Comparison of ENCODE assay signal across 8 cellular contexts in the genomic region with DNA sequence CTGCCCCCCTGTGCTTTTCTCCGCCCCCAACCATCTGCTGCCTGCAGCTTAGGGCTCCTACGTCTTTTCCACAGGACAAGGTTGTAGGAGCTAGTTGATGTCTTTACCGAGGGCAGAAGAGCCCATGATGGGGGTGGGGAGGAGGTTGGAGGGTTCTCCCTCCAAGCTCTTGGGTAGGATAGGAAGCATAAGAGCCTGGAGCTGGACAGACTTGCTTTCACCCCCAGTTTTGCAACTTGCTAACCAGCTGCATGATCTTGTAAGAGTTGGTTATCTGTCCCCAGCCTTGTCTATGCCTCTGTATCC. TPM values are rescaled to one million over a fixed set of nuclear protein-coding genes. Genes with fewer than 3 reads are reported as not detected.
DNase-seq lines count a peak whose midpoint lies in the region; ATAC-seq, FAIRE-seq and TF ChIP-seq lines count a peak whose summit lies in the region.

No MANE protein-coding gene starts in this region.

- TF ChIP-seq CTCF in cardiac muscle cell (IDR thresholded peaks at IDR 0.05; ENCODE audit: low read depth, low read length) (no peak), GM12878 (IDR thresholded peaks at IDR 0.05 in 2 of 3, conservative IDR thresholded peaks at IDR 0.05 in 1 of 3; ENCODE audit: control insufficient read depth in 2 of 3, extremely low read depth in 1 of 3, insufficient read depth in 1 of 3, low read depth in 3 of 3, low read length in 3 of 3) (no peak), lung (IDR thresholded peaks at IDR 0.05; ENCODE audit: control extremely low read depth, extremely low read depth) (no peak), upper lobe of left lung (IDR thresholded peaks at IDR 0.05) (no peak)

- peak overlapping the region; percentile 95 for H3K4me2 ChIP-seq in GM12878 (ENCODE audit: control insufficient read depth, insufficient read depth)

- no peak for TF ChIP-seq RAD21 in GM12878 (IDR thresholded peaks at IDR 0.05; ENCODE audit: insufficient read depth, low read depth, low read length)

- CTCF ChIA-PET in GM12878 (lab: Yijun Ruan, JAX), result interaction anchor here (0.8 to 1.4 kb wide), 2 partner anchors 31 to 42 kb away, joined by 3 to 5 read pairs; no protein-coding TSS in a partner anchor

- DNase-seq in cardiac muscle cell (ENCODE audit: low read depth in 1 of 2, low spot score in 1 of 2) (no peak), left cardiac atrium (no peak), GM12878 (ENCODE audit: low read depth, low spot score) (no peak), lung (ENCODE audit: low spot score) (no peak), upper lobe of left lung (no peak), SW 1271 (lab: John Stamatoyannopoulos, UW) (no peak), amniotic stem cell (lab: John Stamatoyannopoulos, UW) (no peak)

- SMC1A ChIA-PET in GM12878 (lab: Charles Lee; ENCODE audit: uncharacterized antibody, unreplicated experiment), result interaction anchor here (0.7 to 0.8 kb wide), 2 partner anchors 102 to 291 kb away, joined by 3 read pairs; no protein-coding TSS in a partner anchor

- H3K27ac ChIP-seq in cardiac muscle cell, result peak overlapping the region; percentile 86
- peak overlapping the region; percentile 73 for H3K27ac ChIP-seq in GM12878 (ENCODE audit: control insufficient read depth, insufficient read depth)
- H3K27ac ChIP-seq in lung (ENCODE audit: low read depth in 1 of 2, low read length in 1 of 2), result peak overlapping the region in 1 of 2 donors; percentile 52
- H3K27ac ChIP-seq in upper lobe of left lung, result peak overlapping the region; percentile 83 to 91 (median 86)

- ATAC-seq in left cardiac atrium, result no peak
- no peak for ATAC-seq in GM12878
- no peak for ATAC-seq in lung (ENCODE audit: insufficient read depth, low FRiP score)
- no peak for ATAC-seq in upper lobe of left lung (ENCODE audit: low FRiP score in 2 of 2)
- ATAC-seq in HG03175 (IDR thresholded peaks at IDR 0.05; ENCODE audit: unreplicated experiment), result no peak

- peaks cover 3% of the 10 kb centered on the region; the same call in 1 of the 2 replicates for H4K20me1 ChIP-seq in GM12878 (ENCODE audit: control insufficient read depth, insufficient read depth)

- in situ Hi-C loops in GM12878 (cut with MboI), result no loop called here

- RAD21 ChIA-PET in GM12878 (lab: Charles Lee; ENCODE audit: unreplicated experiment), result interaction anchor here (1.3 to 1.5 kb wide), 2 partner anchors 9 to 31 kb away, joined by 3 to 7 read pairs; no protein-coding TSS in a partner anchor

- WGBS in GM12878 (ENCODE audit: insufficient coverage, insufficient replicate concordance, low lambda C conversion rate, missing lambda C conversion rate), result 25% methylated on average over 3 of the region's 3 CpGs
- 23% methylated on average over 3 of the region's 3 CpGs for WGBS in lung, 2 donors
- WGBS in upper lobe of left lung, 2 donors, result 14 to 17% methylated on average over 2 to 3 of the region's 3 CpGs

- intact Hi-C loops in left cardiac atrium (cut with DNase I), result loop anchor here in 1 of 2 donors (5.0 kb wide), 2 partner anchors 55 to 60 kb away; a partner anchor contains a TSS
- intact Hi-C loops in GM12878 (cut with micrococcal nuclease; ENCODE audit: unreplicated experiment), result loop anchor here (2.0 kb wide), 2 partner anchors 52 to 64 kb away; a partner anchor contains a TSS

- peaks cover 27% of the 10 kb centered on the region for H3K79me2 ChIP-seq in GM12878 (ENCODE audit: control insufficient read depth, insufficient read depth, low read length)

- peak overlapping the region; percentile 74 for H3K4me3 ChIP-seq in cardiac muscle cell
- H3K4me3 ChIP-seq in GM12878, result peak overlapping the region; percentile 93
- H3K4me3 ChIP-seq in lung, result peak overlapping the region; percentile 91
- peak overlapping the region; percentile 68 to 95 (median 78) for H3K4me3 ChIP-seq in upper lobe of left lung

- BruUV-seq in GM12878 (replicated peaks; lab: Mats Ljungman, UMichigan), result TSS peak; percentile 69

- no peak for FAIRE-seq in GM12878 (lab: Jason Lieb, UNC)

- no peak for TF ChIP-seq POLR2A in GM12878 (IDR thresholded peaks at IDR 0.05; ENCODE audit: low read depth, low read length)
- TF ChIP-seq POLR2A in upper lobe of left lung (IDR thresholded peaks at IDR 0.05), result no peak

- H3K9me3 ChIP-seq in cardiac muscle cell (ENCODE audit: low read depth), result no peaks in the 10 kb centered on the region
- no peaks in the 10 kb centered on the region for H3K9me3 ChIP-seq in GM12878 (replicated peaks; ENCODE audit: control insufficient read depth, insufficient read depth, low read length)
- H3K9me3 ChIP-seq in lung (ENCODE audit: control insufficient read depth in 2 of 2, insufficient read depth in 1 of 2, low read length in 1 of 2), result no peaks in the 10 kb centered on the region
- no peaks in the 10 kb centered on the region for H3K9me3 ChIP-seq in upper lobe of left lung

- no peak overlapping the region for H2AFZ ChIP-seq in GM12878 (ENCODE audit: control insufficient read depth, low read depth, low read length)

- POLR2A ChIA-PET in GM12878 (lab: Charles Lee), result interaction anchor here (0.5 to 2.0 kb wide), 9 partner anchors 13 to 278 kb away, joined by 3 to 7 read pairs (median 4); a partner anchor contains a TSS

- H3K36me3 ChIP-seq in cardiac muscle cell (peaks cover 54% of the 10 kb centered on the region), GM12878 (ENCODE audit: control insufficient read depth in 2 of 2, insufficient read depth in 2 of 2, low read length in 1 of 2) (peaks cover 10 to 16% of the 10 kb centered on the region in 2 experiments), lung (ENCODE audit: control insufficient read depth in 2 of 2, insufficient read depth in 2 of 2, low read length in 2 of 2) (peaks cover 22 to 48% of the 10 kb centered on the region in 2 donors), upper lobe of left lung (peaks cover 41 to 71% (median 63%) of the 10 kb centered on the region in 4 donors)

- H3K9ac ChIP-seq in GM12878 (ENCODE audit: control insufficient read depth, insufficient read depth, low read length), result peak overlapping the region; percentile 83

- H3K4me1 ChIP-seq in cardiac muscle cell (ENCODE audit: low read depth), result peaks cover 12% of the 10 kb centered on the region
- 0 out of 2 replicates have a peak, but pooled peaks cover 4% of the 10 kb centered on the region for H3K4me1 ChIP-seq in GM12878 (ENCODE audit: control insufficient read depth, insufficient read depth, low read length)
- H3K4me1 ChIP-seq in lung (ENCODE audit: control insufficient read depth in 2 of 2, insufficient read depth in 2 of 2, low read length in 2 of 2), result peaks cover 0 to 9% of the 10 kb centered on the region in 2 donors
- H3K4me1 ChIP-seq in upper lobe of left lung, result peaks cover 16 to 28% (median 20%) of the 10 kb centered on the region in 4 donors

- no peaks in the 10 kb centered on the region for H3K27me3 ChIP-seq in cardiac muscle cell
- H3K27me3 ChIP-seq in GM12878 (replicated peaks in 1 of 2; ENCODE audit: control insufficient read depth in 2 of 2, insufficient read depth in 2 of 2, low read length in 1 of 2), result no peaks in the 10 kb centered on the region
- no peaks in the 10 kb centered on the region for H3K27me3 ChIP-seq in lung (ENCODE audit: control insufficient read depth, insufficient read depth)
- H3K27me3 ChIP-seq in upper lobe of left lung, result no peaks in the 10 kb centered on the region

- TF ChIP-seq EP300 in GM12878 (IDR thresholded peaks at IDR 0.05; ENCODE audit: borderline replicate concordance in 1 of 2, control insufficient read depth in 1 of 2, low read depth in 2 of 2, low read length in 2 of 2), result no peak
- no peak for TF ChIP-seq EP300 in upper lobe of left lung (IDR thresholded peaks at IDR 0.05)

RNA-seq across cellular contexts. Expression of a gene that starts 0.9 kb away (rescaled TPM):
- total RNA-seq in cardiac muscle cell (50.2 and 50.7 TPM in 2 replicates), left cardiac atrium (10 to 100 TPM; 54.4 to 78.2 TPM), GM12878 (2014; rRNA removed) (46.6 and 49.4 TPM in 2 replicates), GM12878 (2014; rRNA removed; fragmentation: Illumina TruSeq; extraction: Trizol) (25.7 and 25.8 TPM in 2 replicates), GM12878 (2021) (56.1 and 61.8 TPM in 2 replicates), lung (10 to 100 TPM; 44.7 to 81.8 TPM), upper lobe of left lung (100 to 1,000 TPM in 1 of 6 donors, 10 to 100 TPM in 5; 52.6 to 184 (median 73.1) TPM)
- polyA plus RNA-seq in cardiac muscle cell (74.4 and 78.5 TPM in 2 replicates), GM12878 (2011; rRNA removed) (30.8 and 44.4 TPM in 2 replicates), GM12878 (2014; fragmentation: Illumina TruSeq; extraction: Trizol) (21.0 and 36.9 TPM in 2 replicates), GM12878 (2014; fragmentation: Nextera tagmentation; extraction: Ambion mirVana) (1 to 10 TPM; 6.1 to 8.1 TPM), GM12878 (2014; rRNA removed) (70.6 and 81.7 TPM in 2 replicates), GM12878 (2016; fragmentation: Nextera tagmentation; extraction: Ambion mirVana) (10 to 100 TPM; 66.8 to 71.3 TPM), lung (10 to 100 TPM; 47.5 to 51.4 TPM)
- total RNA-seq in GM12878 (2013; cell fraction: nucleolus; rRNA removed), result 51.7 and 54.6 TPM in 2 replicates
- polyA plus RNA-seq in GM12878 (2011; ENCODE audit: low read depth), result 21.7 TPM
- 54.9 and 80.9 TPM in 2 replicates for polyA plus RNA-seq in GM12878 (2011; cell fraction: cytosol; rRNA removed)
- polyA plus RNA-seq in GM12878 (2011; cell fraction: nucleus; rRNA removed), result 273 and 282 TPM in 2 replicates
- polyA plus RNA-seq in GM12878 (2012), result 40.9 and 45.8 TPM in 2 replicates
- 53.6 and 96.3 TPM in 2 replicates for polyA minus RNA-seq in GM12878 (2011; rRNA and poly(A)+ RNA removed)
- 22.8 and 23.0 TPM in 2 replicates for polyA minus RNA-seq in GM12878 (2011; cell fraction: cytosol; rRNA and poly(A)+ RNA removed)
- 96.4 and 138 TPM in 2 replicates for polyA minus RNA-seq in GM12878 (2011; cell fraction: nucleus; rRNA and poly(A)+ RNA removed)

RNA-seq across cellular contexts. Expression of a gene that starts 12.2 kb away (rescaled TPM):
- total RNA-seq in cardiac muscle cell, result 399 and 408 TPM in 2 replicates
- polyA plus RNA-seq in cardiac muscle cell, result 551 and 577 TPM in 2 replicates
- 100 to 1,000 TPM; 278 to 314 TPM for total RNA-seq in left cardiac atrium
- 83.0 and 85.8 TPM in 2 replicates for total RNA-seq in GM12878 (2013; cell fraction: nucleolus; rRNA removed)
- 148 and 159 TPM in 2 replicates for total RNA-seq in GM12878 (2014; rRNA removed)
- total RNA-seq in GM12878 (2014; rRNA removed; fragmentation: Illumina TruSeq; extraction: Trizol), result 110 and 115 TPM in 2 replicates
- 180 and 191 TPM in 2 replicates for total RNA-seq in GM12878 (2021)
- polyA plus RNA-seq in GM12878 (2011; ENCODE audit: low read depth), result 363 TPM
- polyA plus RNA-seq in GM12878 (2011; rRNA removed), result 163 and 269 TPM in 2 replicates
- polyA plus RNA-seq in GM12878 (2011; cell fraction: cytosol; rRNA removed), result 161 and 196 TPM in 2 replicates
- polyA plus RNA-seq in GM12878 (2011; cell fraction: nucleus; rRNA removed), result 276 and 344 TPM in 2 replicates
- polyA plus RNA-seq in GM12878 (2012), result 175 and 249 TPM in 2 replicates
- 120 and 164 TPM in 2 replicates for polyA plus RNA-seq in GM12878 (2014; fragmentation: Illumina TruSeq; extraction: Trizol)
- polyA plus RNA-seq in GM12878 (2014; fragmentation: Nextera tagmentation; extraction: Ambion mirVana), result 10 to 100 TPM; 65.6 to 68.9 TPM
- 156 and 174 TPM in 2 replicates for polyA plus RNA-seq in GM12878 (2014; rRNA removed)
- polyA plus RNA-seq in GM12878 (2016; fragmentation: Nextera tagmentation; extraction: Ambion mirVana), result 100 to 1,000 TPM; 340 to 356 TPM
- polyA minus RNA-seq in GM12878 (2011; rRNA and poly(A)+ RNA removed), result 166 and 258 TPM in 2 replicates
- polyA minus RNA-seq in GM12878 (2011; cell fraction: cytosol; rRNA and poly(A)+ RNA removed), result 45.6 and 50.7 TPM in 2 replicates
- 52.1 and 85.1 TPM in 2 replicates for polyA minus RNA-seq in GM12878 (2011; cell fraction: nucleus; rRNA and poly(A)+ RNA removed)
- total RNA-seq in lung, result 100 to 1,000 TPM; 173 to 333 TPM
- 100 to 1,000 TPM; 153 to 329 TPM for polyA plus RNA-seq in lung
- 100 to 1,000 TPM; 132 to 280 (median 198) TPM for total RNA-seq in upper lobe of left lung

RNA-seq across cellular contexts. Expression of a gene that starts 31.7 kb away (rescaled TPM):
- 96.3 and 135 TPM in 2 replicates for total RNA-seq in cardiac muscle cell
- 150 and 180 TPM in 2 replicates for polyA plus RNA-seq in cardiac muscle cell
- 10 to 100 TPM; 42.6 to 66.2 TPM for total RNA-seq in left cardiac atrium
- 59.5 and 59.7 TPM in 2 replicates for total RNA-seq in GM12878 (2013; cell fraction: nucleolus; rRNA removed)
- total RNA-seq in GM12878 (2014; rRNA removed), result 15.6 and 19.4 TPM in 2 replicates
- total RNA-seq in GM12878 (2014; rRNA removed; fragmentation: Illumina TruSeq; extraction: Trizol), result 8.1 and 9.1 TPM in 2 replicates
- total RNA-seq in GM12878 (2021), result 34.3 and 39.7 TPM in 2 replicates
- polyA plus RNA-seq in GM12878 (2011; ENCODE audit: low read depth), result 9.2 TPM
- polyA plus RNA-seq in GM12878 (2011; rRNA removed), result 18.7 and 25.9 TPM in 2 replicates
- 27.4 and 32.2 TPM in 2 replicates for polyA plus RNA-seq in GM12878 (2011; cell fraction: cytosol; rRNA removed)
- 109 and 150 TPM in 2 replicates for polyA plus RNA-seq in GM12878 (2011; cell fraction: nucleus; rRNA removed)
- polyA plus RNA-seq in GM12878 (2012), result 20.8 and 21.5 TPM in 2 replicates
- polyA plus RNA-seq in GM12878 (2014; fragmentation: Illumina TruSeq; extraction: Trizol), result 13.8 and 19.1 TPM in 2 replicates
- 1 to 10 TPM; 2.2 to 2.4 TPM for polyA plus RNA-seq in GM12878 (2014; fragmentation: Nextera tagmentation; extraction: Ambion mirVana)
- polyA plus RNA-seq in GM12878 (2014; rRNA removed), result 33.0 and 34.0 TPM in 2 replicates
- 1 to 10 TPM; 6.8 to 9.8 TPM for polyA plus RNA-seq in GM12878 (2016; fragmentation: Nextera tagmentation; extraction: Ambion mirVana)
- 27.9 and 30.6 TPM in 2 replicates for polyA minus RNA-seq in GM12878 (2011; rRNA and poly(A)+ RNA removed)
- polyA minus RNA-seq in GM12878 (2011; cell fraction: cytosol; rRNA and poly(A)+ RNA removed), result 17.6 and 22.2 TPM in 2 replicates
- 23.1 and 41.1 TPM in 2 replicates for polyA minus RNA-seq in GM12878 (2011; cell fraction: nucleus; rRNA and poly(A)+ RNA removed)
- total RNA-seq in lung, result 10 to 100 TPM; 51.8 to 73.5 TPM
- polyA plus RNA-seq in lung, result 10 to 100 TPM; 37.8 to 39.9 TPM
- 100 to 1,000 TPM in 1 of 6 donors, 10 to 100 TPM in 5; 36.5 to 106 (median 62.8) TPM for total RNA-seq in upper lobe of left lung

RNA-seq across cellular contexts. Expression of a gene that starts 42.5 kb away (rescaled TPM):
- total RNA-seq in cardiac muscle cell (0.11 TPM in 1 of 2 replicates, not detected in the other), left cardiac atrium (not detected), GM12878 (2014; rRNA removed) (not detected in 2 replicates), GM12878 (2014; rRNA removed; fragmentation: Illumina TruSeq; extraction: Trizol) (not detected in 2 replicates), GM12878 (2021) (not detected in 2 replicates), lung (1 to 10 TPM; 1.6 to 1.7 TPM), upper lobe of left lung (1 to 10 TPM in 2 of 6 donors, under 1 TPM in 3, not detected in 1; 0.17 to 1.2 (median 0.51) TPM)
- polyA plus RNA-seq in cardiac muscle cell (0.40 TPM in 1 of 2 replicates, not detected in the other), GM12878 (2011; rRNA removed) (0.03 TPM in 1 of 2 replicates, not detected in the other), GM12878 (2014; fragmentation: Illumina TruSeq; extraction: Trizol) (not detected in 2 replicates), GM12878 (2014; fragmentation: Nextera tagmentation; extraction: Ambion mirVana) (not detected), GM12878 (2014; rRNA removed) (not detected in 2 replicates), GM12878 (2016; fragmentation: Nextera tagmentation; extraction: Ambion mirVana) (under 1 TPM in 1 of 2 experiments, not detected in 1; 0.09 TPM), lung (under 1 TPM; 0.12 to 0.15 TPM)
- not detected in 2 replicates for total RNA-seq in GM12878 (2013; cell fraction: nucleolus; rRNA removed)
- not detected for polyA plus RNA-seq in GM12878 (2011; ENCODE audit: low read depth)
- 0.03 TPM in 1 of 2 replicates, not detected in the other for polyA plus RNA-seq in GM12878 (2011; cell fraction: cytosol; rRNA removed)
- 0.64 and 1.1 TPM in 2 replicates for polyA plus RNA-seq in GM12878 (2011; cell fraction: nucleus; rRNA removed)
- polyA plus RNA-seq in GM12878 (2012), result 0.08 TPM in 1 of 2 replicates, not detected in the other
- not detected in 2 replicates for polyA minus RNA-seq in GM12878 (2011; rRNA and poly(A)+ RNA removed)
- polyA minus RNA-seq in GM12878 (2011; cell fraction: cytosol; rRNA and poly(A)+ RNA removed), result not detected in 2 replicates
- polyA minus RNA-seq in GM12878 (2011; cell fraction: nucleus; rRNA and poly(A)+ RNA removed), result 0.38 TPM in 1 of 2 replicates, not detected in the other

RNA-seq across cellular contexts. Expression of a gene that starts 51.7 kb away (rescaled TPM):
- total RNA-seq in cardiac muscle cell (38.2 and 82.1 TPM in 2 replicates), left cardiac atrium (10 to 100 TPM; 29.1 to 30.5 TPM), GM12878 (2014; rRNA removed) (50.9 and 53.9 TPM in 2 replicates), GM12878 (2014; rRNA removed; fragmentation: Illumina TruSeq; extraction: Trizol) (46.1 and 50.4 TPM in 2 replicates), GM12878 (2021) (44.9 and 50.7 TPM in 2 replicates), lung (10 to 100 TPM; 32.5 to 36.0 TPM), upper lobe of left lung (10 to 100 TPM; 31.4 to 37.6 (median 34.2) TPM)
- polyA plus RNA-seq in cardiac muscle cell (55.7 and 57.5 TPM in 2 replicates), GM12878 (2011; rRNA removed) (49.7 and 58.5 TPM in 2 replicates), GM12878 (2014; fragmentation: Illumina TruSeq; extraction: Trizol) (53.5 and 55.9 TPM in 2 replicates), GM12878 (2014; fragmentation: Nextera tagmentation; extraction: Ambion mirVana) (10 to 100 TPM; 13.7 to 23.6 TPM), GM12878 (2014; rRNA removed) (65.1 and 72.4 TPM in 2 replicates), GM12878 (2016; fragmentation: Nextera tagmentation; extraction: Ambion mirVana) (10 to 100 TPM; 79.2 to 82.7 TPM), lung (10 to 100 TPM; 39.7 to 43.2 TPM)
- total RNA-seq in GM12878 (2013; cell fraction: nucleolus; rRNA removed), result 132 and 135 TPM in 2 replicates
- polyA plus RNA-seq in GM12878 (2011; ENCODE audit: low read depth), result 31.4 TPM
- polyA plus RNA-seq in GM12878 (2011; cell fraction: cytosol; rRNA removed), result 55.7 and 63.4 TPM in 2 replicates
- polyA plus RNA-seq in GM12878 (2011; cell fraction: nucleus; rRNA removed), result 145 and 159 TPM in 2 replicates
- polyA plus RNA-seq in GM12878 (2012), result 33.0 and 34.6 TPM in 2 replicates
- 72.0 and 84.9 TPM in 2 replicates for polyA minus RNA-seq in GM12878 (2011; rRNA and poly(A)+ RNA removed)
- polyA minus RNA-seq in GM12878 (2011; cell fraction: cytosol; rRNA and poly(A)+ RNA removed), result 13.2 and 18.6 TPM in 2 replicates
- 60.4 and 91.0 TPM in 2 replicates for polyA minus RNA-seq in GM12878 (2011; cell fraction: nucleus; rRNA and poly(A)+ RNA removed)
